ENCODE assay signal across 8 cellular contexts in the genomic region with DNA sequence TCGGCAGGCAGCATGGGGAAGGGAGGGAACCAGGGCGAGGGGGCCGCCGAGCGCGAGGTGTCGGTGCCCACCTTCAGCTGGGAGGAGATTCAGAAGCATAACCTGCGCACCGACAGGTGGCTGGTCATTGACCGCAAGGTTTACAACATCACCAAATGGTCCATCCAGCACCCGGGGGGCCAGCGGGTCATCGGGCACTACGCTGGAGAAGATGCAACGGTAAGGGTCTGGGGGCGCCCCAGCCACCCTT. TPM values are rescaled to one million over a fixed set of nuclear protein-coding genes. Genes with fewer than 3 reads are reported as not detected.
DNase-seq lines count a peak whose midpoint lies in the region; ATAC-seq and TF ChIP-seq lines count a peak whose summit lies in the region.

No MANE protein-coding gene starts in this region.

- H3K27ac ChIP-seq in Peyer's patch (peak overlapping the region; percentile 23 to 92 (median 61)), PC-9 (no peak overlapping the region)

- POLR2A ChIA-PET in PC-9 (lab: Charles Lee; ENCODE audit: unreplicated experiment): interaction anchor here (0.6 to 1.0 kb wide), 5 partner anchors 13 to 86 kb away, joined by 4 to 22 read pairs (median 4); a partner anchor contains a TSS

- no peaks in the 10 kb centered on the region for H4K20me1 ChIP-seq in PC-9 (ENCODE audit: insufficient read depth)

- H3K9me2 ChIP-seq in PC-9 (ENCODE audit: insufficient read depth): no peaks in the 10 kb centered on the region

- peak; percentile 3 for ATAC-seq in GM19324 (IDR thresholded peaks at IDR 0.05; ENCODE audit: low FRiP score, unreplicated experiment)
- no peak for ATAC-seq in GM19452 (IDR thresholded peaks at IDR 0.05; ENCODE audit: unreplicated experiment)

- H3K4me3 ChIP-seq in Peyer's patch (peak overlapping the region; percentile 36 to 59 (median 48)), fibroblast of pulmonary artery (replicated peaks; ENCODE audit: low read depth, low read length) (peak overlapping the region; percentile 94), skeletal muscle cell (ENCODE audit: low read depth, low read length) (peak overlapping the region; percentile 94), PC-9 (no peak overlapping the region)

- H3K9me3 ChIP-seq in Peyer's patch (no peaks in the 10 kb centered on the region), PC-9 (ENCODE audit: insufficient read depth, low read depth) (no peaks in the 10 kb centered on the region)

- H3K36me3 ChIP-seq in Peyer's patch: no peaks in the 10 kb centered on the region
- no peaks in the 10 kb centered on the region for H3K36me3 ChIP-seq in PC-9 (ENCODE audit: low read depth)

- no TSS peak for BruUV-seq in PC-9 (replicated peaks; lab: Mats Ljungman, UMichigan)

- no peaks in the 10 kb centered on the region for H3F3A ChIP-seq in PC-9 (ENCODE audit: insufficient read depth, low read depth)

- CTCF ChIA-PET in PC-9 (lab: Charles Lee): interaction anchor here (1.3 kb wide), 1 partner anchor 31 kb away, joined by 8 read pairs; no protein-coding TSS in a partner anchor

- TF ChIP-seq POLR2A in Peyer's patch (IDR thresholded peaks at IDR 0.05): no peak

- H3K79me2 ChIP-seq in PC-9 (ENCODE audit: low read depth): no peaks in the 10 kb centered on the region

- intact Hi-C loops in PC-9 (cut with micrococcal nuclease; ENCODE audit: unreplicated experiment): loop anchor here (1.0 kb wide), 1 partner anchor 11 kb away; a partner anchor contains a TSS

- DNase-seq in Peyer's patch (no peak), fibroblast of pulmonary artery (ENCODE audit: low read depth) (no peak), skeletal muscle cell (ENCODE audit: low read depth) (no peak), PC-9 (no peak), cerebellum (ENCODE audit: low spot score) (no peak), epidermal melanocyte (ENCODE audit: insufficient read length, low spot score) (no peak)

- H2AFZ ChIP-seq in PC-9: no peak overlapping the region

- H3K27me3 ChIP-seq in Peyer's patch (no peaks in the 10 kb centered on the region), PC-9 (ENCODE audit: insufficient read depth, low read depth) (no peaks in the 10 kb centered on the region)

- peaks cover 0 to 28% (median 8%) of the 10 kb centered on the region in 4 donors for H3K4me1 ChIP-seq in Peyer's patch
- no peaks in the 10 kb centered on the region for H3K4me1 ChIP-seq in PC-9 (replicated peaks; ENCODE audit: insufficient read depth)

- no peak for TF ChIP-seq CTCF in Peyer's patch (IDR thresholded peaks at IDR 0.05)
- no peak for TF ChIP-seq CTCF in fibroblast of pulmonary artery (IDR thresholded peaks at IDR 0.05; ENCODE audit: low read length, missing control alignments)
- TF ChIP-seq CTCF in PC-9 (conservative IDR thresholded peaks at IDR 0.05): no peak

- no peak overlapping the region for H3K4me2 ChIP-seq in PC-9

RNA-seq across cellular contexts. Expression of a gene that starts 0.2 kb away (rescaled TPM):
- 10 to 100 TPM in 2 of 4 donors, 1 to 10 TPM in 2; 1.6 to 30.7 (median 12.0) TPM for total RNA-seq in Peyer's patch
- total RNA-seq in PC-9 (2021): 223 and 514 TPM in 2 replicates
- total RNA-seq in cerebellum: 88.6 TPM

RNA-seq across cellular contexts. Expression of a gene that starts 11.5 kb away (rescaled TPM):
- total RNA-seq in Peyer's patch (1 to 10 TPM; 4.9 to 9.9 (median 6.7) TPM), PC-9 (2021) (114 and 150 TPM in 2 replicates), cerebellum (58.0 TPM)

RNA-seq across cellular contexts. Expression of a gene that starts 35.6 kb away (rescaled TPM):
- total RNA-seq in Peyer's patch (10 to 100 TPM in 1 of 4 donors, 1 to 10 TPM in 3; 4.3 to 33.0 (median 8.8) TPM), PC-9 (2021) (56.5 and 60.9 TPM in 2 replicates), cerebellum (15.2 TPM)

RNA-seq across cellular contexts. Expression of a gene that starts 35.9 kb away (rescaled TPM):
- total RNA-seq in Peyer's patch (10 to 100 TPM in 3 of 4 donors, not detected in 1; 28.7 to 34.7 (median 34.5) TPM), PC-9 (2021) (141 and 217 TPM in 2 replicates), cerebellum (74.4 TPM)
